Comparison of ENCODE assay signal across 8 cellular contexts in genomic region chr15:82951472-82952155, GRCh38. TPM values are rescaled to one million over a fixed set of nuclear protein-coding genes. Genes with fewer than 3 reads are reported as not detected.
DNase-seq lines count a peak whose midpoint lies in the region; ATAC-seq and TF ChIP-seq lines count a peak whose summit lies in the region.

No MANE protein-coding gene starts in this region.

- CTCF ChIA-PET in activated CD8-positive, alpha-beta T cell treated with anti-CD3 and anti-CD28 coated beads, Interleukin-2, amount 10 ng/mL, durations not matched to agents 7 days and 5 days (lab: Charles Lee), result no interaction called here

- H3K4me3 ChIP-seq in tibial nerve, result peak overlapping the region; percentile 23 to 71 (median 36)

- no peak for TF ChIP-seq POLR2A in tibial nerve (IDR thresholded peaks at IDR 0.05)

- WGBS in tibial nerve, 2 donors, result 43 to 51% methylated on average over 13 of the region's 13 CpGs

- peak overlapping the region in 1 of 4 donors; percentile 65 for H3K27ac ChIP-seq in tibial nerve

- TF ChIP-seq EP300 in tibial nerve (IDR thresholded peaks at IDR 0.05), result no peak

- TF ChIP-seq CTCF in tibial nerve (IDR thresholded peaks at IDR 0.05), result no peak

- ATAC-seq in activated CD8-positive, alpha-beta T cell treated with anti-CD3 and anti-CD28 coated beads, Interleukin-2, amount 10 ng/mL, durations not matched to agents 7 days and 5 days, result no peak
- no peak for ATAC-seq in HG03469 (IDR thresholded peaks at IDR 0.05; ENCODE audit: unreplicated experiment)
- ATAC-seq in HG03196 (IDR thresholded peaks at IDR 0.05; ENCODE audit: unreplicated experiment), result no peak
- ATAC-seq in HG03139 (IDR thresholded peaks at IDR 0.05; ENCODE audit: unreplicated experiment), result no peak

- H3K36me3 Mint-ChIP-seq in activated naive CD4-positive, alpha-beta T cell treated with anti-CD3 and anti-CD28 coated beads, Interleukin-2, amount 50 U/mL, for 24 hours, result peaks cover 1% of the 10 kb centered on the region
- H3K36me3 Mint-ChIP-seq in activated CD8-positive, alpha-beta T cell treated with anti-CD3 and anti-CD28 coated beads, Interleukin-2, amount 10 ng/mL, durations not matched to agents 7 days and 5 days (ENCODE audit: low read depth), result no peaks in the 10 kb centered on the region

- peaks cover 0 to 25% of the 10 kb centered on the region in 2 donors for H3K27me3 ChIP-seq in tibial nerve

- no peak for DNase-seq in activated naive CD4-positive, alpha-beta T cell (lab: John Stamatoyannopoulos, UW)
- no peak for DNase-seq in activated CD8-positive, alpha-beta T cell treated with anti-CD3 and anti-CD28 coated beads, Interleukin-2, amount 10 ng/mL, durations not matched to agents 7 days and 5 days
- DNase-seq in kidney tubule cell (ENCODE audit: low spot score) (peak; percentile 58), tibial nerve (ENCODE audit: low spot score in 2 of 2) (no peak)

- peaks cover 0 to 11% (median 2%) of the 10 kb centered on the region in 4 donors for H3K4me1 ChIP-seq in tibial nerve

- H3K27ac Mint-ChIP-seq in activated naive CD4-positive, alpha-beta T cell treated with anti-CD3 and anti-CD28 coated beads, Interleukin-2, amount 50 U/mL, for 24 hours, result no peak overlapping the region
- no peak overlapping the region for H3K27ac Mint-ChIP-seq in activated CD8-positive, alpha-beta T cell treated with anti-CD3 and anti-CD28 coated beads, Interleukin-2, amount 10 ng/mL, durations not matched to agents 7 days and 5 days

- POLR2A ChIA-PET in activated CD8-positive, alpha-beta T cell treated with anti-CD3 and anti-CD28 coated beads, Interleukin-2, amount 10 ng/mL, durations not matched to agents 7 days and 5 days (lab: Charles Lee), result interaction anchor here (0.7 kb wide), 1 partner anchor 35 kb away, joined by 3 read pairs; no protein-coding TSS in a partner anchor

- H3K36me3 ChIP-seq in tibial nerve, result no peaks in the 10 kb centered on the region

- H3K9me3 Mint-ChIP-seq in activated naive CD4-positive, alpha-beta T cell treated with anti-CD3 and anti-CD28 coated beads, Interleukin-2, amount 50 U/mL, for 24 hours, result no peaks in the 10 kb centered on the region
- no peaks in the 10 kb centered on the region for H3K9me3 Mint-ChIP-seq in activated CD8-positive, alpha-beta T cell treated with anti-CD3 and anti-CD28 coated beads, Interleukin-2, amount 10 ng/mL, durations not matched to agents 7 days and 5 days (ENCODE audit: insufficient read depth)

- no peaks in the 10 kb centered on the region for H3K9me3 ChIP-seq in tibial nerve

- peaks cover 5% of the 10 kb centered on the region for H3K27me3 Mint-ChIP-seq in activated naive CD4-positive, alpha-beta T cell treated with anti-CD3 and anti-CD28 coated beads, Interleukin-2, amount 50 U/mL, for 24 hours
- peaks cover 9% of the 10 kb centered on the region for H3K27me3 Mint-ChIP-seq in activated CD8-positive, alpha-beta T cell treated with anti-CD3 and anti-CD28 coated beads, Interleukin-2, amount 10 ng/mL, durations not matched to agents 7 days and 5 days (ENCODE audit: low read depth)

- peak overlapping the region; percentile 82 for H3K4me3 Mint-ChIP-seq in activated naive CD4-positive, alpha-beta T cell treated with anti-CD3 and anti-CD28 coated beads, Interleukin-2, amount 50 U/mL, for 24 hours
- peak overlapping the region; percentile 78 for H3K4me3 Mint-ChIP-seq in activated CD8-positive, alpha-beta T cell treated with anti-CD3 and anti-CD28 coated beads, Interleukin-2, amount 10 ng/mL, durations not matched to agents 7 days and 5 days

- H3K4me1 Mint-ChIP-seq in activated naive CD4-positive, alpha-beta T cell treated with anti-CD3 and anti-CD28 coated beads, Interleukin-2, amount 50 U/mL, for 24 hours, result no peaks in the 10 kb centered on the region
- H3K4me1 Mint-ChIP-seq in activated CD8-positive, alpha-beta T cell treated with anti-CD3 and anti-CD28 coated beads, Interleukin-2, amount 10 ng/mL, durations not matched to agents 7 days and 5 days (ENCODE audit: low read depth), result no peaks in the 10 kb centered on the region

RNA-seq across cellular contexts. Expression of gene HOMER2, which starts 0.9 kb away (rescaled TPM):
- 10 to 100 TPM; 12.0 to 12.8 TPM for total RNA-seq in activated CD8-positive, alpha-beta T cell treated with anti-CD3 and anti-CD28 coated beads, Interleukin-2, amount 10 ng/mL, durations not matched to agents 7 days and 5 days
- 100 to 1,000 TPM in 1 of 4 donors, 10 to 100 TPM in 3; 25.5 to 950 (median 39.0) TPM for total RNA-seq in tibial nerve

RNA-seq across cellular contexts. Expression of gene RAMAC, which starts 34.4 kb away (rescaled TPM):
- total RNA-seq in activated CD8-positive, alpha-beta T cell treated with anti-CD3 and anti-CD28 coated beads, Interleukin-2, amount 10 ng/mL, durations not matched to agents 7 days and 5 days, result 10 to 100 TPM; 25.8 to 27.0 TPM
- total RNA-seq in tibial nerve, result 10 to 100 TPM in 3 of 4 donors, 1 to 10 TPM in 1; 6.9 to 20.4 (median 15.8) TPM

RNA-seq across cellular contexts. Expression of gene C15orf40, which starts 59.8 kb away (rescaled TPM):
- total RNA-seq in activated CD8-positive, alpha-beta T cell treated with anti-CD3 and anti-CD28 coated beads, Interleukin-2, amount 10 ng/mL, durations not matched to agents 7 days and 5 days, result 10 to 100 TPM; 25.2 to 31.0 TPM
- total RNA-seq in tibial nerve, result 10 to 100 TPM; 13.4 to 21.0 (median 15.4) TPM
